Comparison of ENCODE assay signal across 1 cellular context in genomic region chr1:187817782-187818181, GRCh38.
TF ChIP-seq lines count a peak whose summit lies in the region.

No MANE protein-coding gene starts in this region.

TF ChIP-seq in GM12878, 131 proteins besides CTCF, POLR2A, EP300 and RAD21 (continued from another document):
- TF ChIP-seq, protein P1, sequence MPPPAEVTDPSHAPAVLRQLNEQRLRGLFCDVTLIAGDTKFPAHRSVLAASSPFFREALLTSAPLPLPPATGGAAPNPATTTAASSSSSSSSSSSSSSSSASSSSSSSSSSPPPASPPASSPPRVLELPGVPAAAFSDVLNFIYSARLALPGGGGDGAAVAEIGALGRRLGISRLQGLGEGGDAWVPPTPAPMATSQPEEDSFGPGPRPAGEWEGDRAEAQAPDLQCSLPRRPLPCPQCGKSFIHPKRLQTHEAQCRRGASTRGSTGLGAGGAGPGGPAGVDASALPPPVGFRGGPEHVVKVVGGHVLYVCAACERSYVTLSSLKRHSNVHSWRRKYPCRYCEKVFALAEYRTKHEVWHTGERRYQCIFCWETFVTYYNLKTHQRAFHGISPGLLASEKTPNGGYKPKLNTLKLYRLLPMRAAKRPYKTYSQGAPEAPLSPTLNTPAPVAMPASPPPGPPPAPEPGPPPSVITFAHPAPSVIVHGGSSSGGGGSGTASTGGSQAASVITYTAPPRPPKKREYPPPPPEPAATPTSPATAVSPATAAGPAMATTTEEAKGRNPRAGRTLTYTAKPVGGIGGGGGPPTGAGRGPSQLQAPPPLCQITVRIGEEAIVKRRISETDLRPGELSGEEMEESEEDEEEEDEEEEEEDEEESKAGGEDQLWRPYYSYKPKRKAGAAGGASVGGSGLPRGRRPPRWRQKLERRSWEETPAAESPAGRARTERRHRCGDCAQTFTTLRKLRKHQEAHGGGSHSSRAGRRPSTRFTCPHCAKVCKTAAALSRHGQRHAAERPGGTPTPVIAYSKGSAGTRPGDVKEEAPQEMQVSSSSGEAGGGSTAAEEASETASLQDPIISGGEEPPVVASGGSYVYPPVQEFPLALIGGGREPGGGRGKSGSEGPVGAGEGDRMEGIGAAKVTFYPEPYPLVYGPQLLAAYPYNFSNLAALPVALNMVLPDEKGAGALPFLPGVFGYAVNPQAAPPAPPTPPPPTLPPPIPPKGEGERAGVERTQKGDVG (CRISPR knock-in tag; IDR thresholded peaks at IDR 0.05), result no peak
- TF ChIP-seq MEF2B (IDR thresholded peaks at IDR 0.05; ENCODE audit: partially characterized antibody, poor library complexity, severe bottlenecking), result no peak
- TF ChIP-seq SREBF2 (IDR thresholded peaks at IDR 0.05; ENCODE audit: low read length), result no peak
- TF ChIP-seq YY1 (IDR thresholded peaks at IDR 0.05; ENCODE audit: low read depth, low read length), result no peak
- TF ChIP-seq CHD4 (IDR thresholded peaks at IDR 0.05), result no peak
- TF ChIP-seq SIN3A (IDR thresholded peaks at IDR 0.05; ENCODE audit: low read depth, low read length), result no peak
- no peak for TF ChIP-seq ZNF217 (IDR thresholded peaks at IDR 0.05)
- no peak for TF ChIP-seq HSF1 (IDR thresholded peaks at IDR 0.05; ENCODE audit: low read depth, low read length)
- no peak for TF ChIP-seq RELB (IDR thresholded peaks at IDR 0.05; ENCODE audit: low read depth)
- no peak for TF ChIP-seq RCOR1 (conservative IDR thresholded peaks at IDR 0.05; ENCODE audit: low read depth, low read length)
- no peak for TF ChIP-seq JUND (IDR thresholded peaks at IDR 0.05; ENCODE audit: low read depth, low read length)
- TF ChIP-seq MTA3 (IDR thresholded peaks at IDR 0.05; ENCODE audit: borderline replicate concordance, low read length), result no peak
- no peak for TF ChIP-seq HDAC2 (IDR thresholded peaks at IDR 0.05)
- TF ChIP-seq, protein P2, sequence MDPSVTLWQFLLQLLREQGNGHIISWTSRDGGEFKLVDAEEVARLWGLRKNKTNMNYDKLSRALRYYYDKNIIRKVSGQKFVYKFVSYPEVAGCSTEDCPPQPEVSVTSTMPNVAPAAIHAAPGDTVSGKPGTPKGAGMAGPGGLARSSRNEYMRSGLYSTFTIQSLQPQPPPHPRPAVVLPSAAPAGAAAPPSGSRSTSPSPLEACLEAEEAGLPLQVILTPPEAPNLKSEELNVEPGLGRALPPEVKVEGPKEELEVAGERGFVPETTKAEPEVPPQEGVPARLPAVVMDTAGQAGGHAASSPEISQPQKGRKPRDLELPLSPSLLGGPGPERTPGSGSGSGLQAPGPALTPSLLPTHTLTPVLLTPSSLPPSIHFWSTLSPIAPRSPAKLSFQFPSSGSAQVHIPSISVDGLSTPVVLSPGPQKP (IDR thresholded peaks at IDR 0.05; ENCODE audit: low read depth, low read length), result no peak
- no peak for TF ChIP-seq CHD1 (IDR thresholded peaks at IDR 0.05; ENCODE audit: low read depth, low read length)
- TF ChIP-seq CBX5 (IDR thresholded peaks at IDR 0.05; ENCODE audit: low read depth), result no peak
